Comparison of ENCODE assay signal across 8 cellular contexts in the genomic region with DNA sequence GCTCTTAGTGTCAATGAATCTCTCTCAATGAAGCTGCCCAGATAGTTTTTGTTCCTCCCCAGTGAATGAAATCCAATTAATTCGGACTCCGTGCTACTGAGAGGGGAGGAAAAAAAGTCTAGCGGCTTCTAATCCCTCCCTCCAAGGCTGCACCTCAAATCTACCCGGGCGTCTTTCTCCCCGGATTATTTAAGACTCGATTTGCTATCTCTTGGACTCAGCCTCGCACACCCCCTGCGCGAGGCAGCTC. TPM values are rescaled to one million over a fixed set of nuclear protein-coding genes. Genes with fewer than 3 reads are reported as not detected.
A peak's percentile ranks its signal among the peaks of the same experiment; 100 is the strongest.
DNase-seq lines count a peak whose midpoint lies in the region; ATAC-seq and TF ChIP-seq lines count a peak whose summit lies in the region.

No MANE protein-coding gene starts in this region.

- POLR2A ChIA-PET in GM10248 (lab: Yijun Ruan, JAX), result no interaction called here

- peaks cover 36% of the 10 kb centered on the region for H3K27me3 Mint-ChIP-seq in mesothelial cell of epicardium (ENCODE audit: low read depth)

- H3K36me3 ChIP-seq in H7 (replicated peaks; ENCODE audit: control insufficient read depth, insufficient read depth, low read length) (peaks cover 8% of the 10 kb centered on the region), body of pancreas (replicated peaks in 1 of 2; ENCODE audit: insufficient read depth in 1 of 2, low read depth in 2 of 2) (no peaks in the 10 kb centered on the region)

- peak; percentile 91 to 96 (median 96) for TF ChIP-seq POLR2A in body of pancreas (IDR thresholded peaks at IDR 0.05)

- no peaks in the 10 kb centered on the region for H3K9me3 Mint-ChIP-seq in mesothelial cell of epicardium

- H3K9me3 ChIP-seq in body of pancreas, result no peaks in the 10 kb centered on the region

- 0% methylated on average over 10 of the region's 10 CpGs for WGBS in body of pancreas, 2 donors

- peak overlapping the region; percentile 88 for H3K4me3 ChIP-seq in H7 (ENCODE audit: insufficient read depth, low read depth, low read length)
- peak overlapping the region; percentile 85 to 87 for H3K4me3 ChIP-seq in body of pancreas

- H3K4me1 ChIP-seq in body of pancreas, result peaks cover 46% of the 10 kb centered on the region

- no peak for ATAC-seq in body of pancreas

- H3K27ac ChIP-seq in 22Rv1 (peak overlapping the region; percentile 100), body of pancreas (peak overlapping the region; percentile 99 to 100 (median 100))

- peak overlapping the region; percentile 84 for H3K4me3 Mint-ChIP-seq in mesothelial cell of epicardium

- TF ChIP-seq CTCF in 22Rv1 (IDR thresholded peaks at IDR 0.05) (no peak), body of pancreas (IDR thresholded peaks at IDR 0.05) (no peak), mesothelial cell of epicardium (IDR thresholded peaks at IDR 0.05; ENCODE audit: unreplicated experiment) (no peak), GM10248 (IDR thresholded peaks at IDR 0.05; ENCODE audit: control extremely low read depth, extremely low read depth, low read depth, missing control alignments) (no peak)

- DNase-seq in H7, result no peak
- no peak for DNase-seq in body of pancreas
- no peak for DNase-seq in mesothelial cell of epicardium (ENCODE audit: low spot score in 2 of 2, unreplicated experiment in 2 of 2)
- no peak for DNase-seq in GM10248 (ENCODE audit: extremely low spot score)
- no peak for DNase-seq in midbrain (lab: John Stamatoyannopoulos, UW)
- DNase-seq in NCI-H1930 (lab: John Stamatoyannopoulos, UW), result no peak
- no peak for DNase-seq in activated gamma-delta T cell treated with Interleukin-2 at 50 U/mL for 16 hours

- intact Hi-C loops in body of pancreas (cut with DNase I), result no loop called here

- H3K27me3 ChIP-seq in H7 (ENCODE audit: control insufficient read depth, insufficient read depth, low read length) (peaks cover 31% of the 10 kb centered on the region), body of pancreas (no peaks in the 10 kb centered on the region)

- H3K36me3 Mint-ChIP-seq in mesothelial cell of epicardium, result no peaks in the 10 kb centered on the region

- H3K4me1 Mint-ChIP-seq in mesothelial cell of epicardium, result peaks cover 69% of the 10 kb centered on the region

- CTCF ChIA-PET in GM10248 (lab: Yijun Ruan, JAX), result interaction anchor here (0.9 to 1.1 kb wide), 2 partner anchors 119 to 335 kb away, joined by 3 to 5 read pairs; no protein-coding TSS in a partner anchor

- peak overlapping the region; percentile 95 for H3K27ac Mint-ChIP-seq in mesothelial cell of epicardium

RNA-seq across cellular contexts. Expression of a gene that starts 0.1 kb away (rescaled TPM):
- 106 and 112 TPM in 2 replicates for total RNA-seq in H7 (2014; rRNA removed; shearing (Covaris generic))
- total RNA-seq in body of pancreas, result 10 to 100 TPM; 21.3 to 49.8 TPM
- total RNA-seq in mesothelial cell of epicardium, result 22.2 to 24.8 TPM (median 22.9 TPM) in 3 replicates
